In genomic region chr20:63696628-63697356, GRCh38 we compare ENCODE assay signal across 9 cellular contexts. TPM values are rescaled to one million over a fixed set of nuclear protein-coding genes. Genes with fewer than 3 reads are reported as not detected.
DNase-seq lines count a peak whose midpoint lies in the region; ATAC-seq and TF ChIP-seq lines count a peak whose summit lies in the region.
"Had no signal": no experiment of that assay in that cellular context is flagged by ENCODE, and none has a peak within 500 bp of the region (broad histone marks: within the 10 kb centered on the region; RNA-seq: fewer than 3 reads in every experiment).

Gene TNFRSF6B (plus strand): TSS chr20:63696652. CDS start chr20:63696768, 116 bp downstream.

- POLR2A ChIA-PET in BJ (lab: Charles Lee) = no interaction called here

- H3K27ac Mint-ChIP-seq in neural crest cell (ENCODE audit: unreplicated experiment) = no peak within 1 kb of the TSS

- H3K36me3 ChIP-seq in BJ (ENCODE audit: control insufficient read depth, insufficient read depth, low read length) (peaks cover 19% of the 10 kb centered on the region), WERI-Rb-1 (peaks cover 40% of the 10 kb centered on the region)

- peak within 1 kb of the TSS; percentile 31 for H3K4me3 Mint-ChIP-seq in neural crest cell

- H3K27ac ChIP-seq in epithelial cell of prostate (peak within 1 kb of the TSS; percentile 90), WERI-Rb-1 (no peak within 1 kb of the TSS)

- CTCF ChIA-PET in BJ (lab: Yijun Ruan, JAX) = interaction anchor here (1.0 to 1.2 kb wide), 2 partner anchors 14 to 277 kb away, joined by 4 to 5 read pairs; no protein-coding TSS in a partner anchor

- H3K27me3 Mint-ChIP-seq in neural crest cell (ENCODE audit: low read depth) = peaks cover 13% of the 10 kb centered on the region

- H3K4me3 ChIP-seq in BJ (ENCODE audit: low read depth, low read length) = peak within 1 kb of the TSS; percentile 31
- H3K4me3 ChIP-seq in WERI-Rb-1 (ENCODE audit: low read depth, low read length) = no peak within 1 kb of the TSS

- no peaks in the 10 kb centered on the region for H3K4me1 Mint-ChIP-seq in neural crest cell

- H3K27me3 ChIP-seq in BJ (ENCODE audit: control insufficient read depth, insufficient read depth, low read length) (no peaks in the 10 kb centered on the region), WERI-Rb-1 (ENCODE audit: insufficient read depth, low read depth, severe bottlenecking) (no peaks in the 10 kb centered on the region)

- no peak for TF ChIP-seq CTCF in BJ (IDR thresholded peaks at IDR 0.05; ENCODE audit: insufficient read depth, low read depth, low read length)
- no peak for TF ChIP-seq CTCF in neural crest cell (conservative IDR thresholded peaks at IDR 0.05)
- no peak for TF ChIP-seq CTCF in WERI-Rb-1 (IDR thresholded peaks at IDR 0.05; ENCODE audit: low read depth, low read length)

- H3K36me3 Mint-ChIP-seq in neural crest cell (ENCODE audit: low read depth) = peaks cover 5% of the 10 kb centered on the region

- no peak for DNase-seq in BJ (ENCODE audit: low read depth)
- no peak for DNase-seq in epithelial cell of prostate (ENCODE audit: low read depth, low spot score)
- no peak for DNase-seq in neural crest cell (ENCODE audit: low read depth, low spot score)
- DNase-seq in SK-N-DZ (ENCODE audit: low spot score) = no peak
- DNase-seq in WERI-Rb-1 = no peak
- DNase-seq: NCI-H2227 treated with DMSO at 0.1 percent for 48 hours had no signal

- no peaks in the 10 kb centered on the region for H3K9me3 Mint-ChIP-seq in neural crest cell

- H3K9me3 ChIP-seq in WERI-Rb-1 (ENCODE audit: severe bottlenecking) = no peaks in the 10 kb centered on the region

- ATAC-seq in SK-N-SH treated with all-trans-retinoic acid at 6 μM for 48 hours (peak; percentile 2), GM18868 (IDR thresholded peaks at IDR 0.05; ENCODE audit: unreplicated experiment) (no peak), HG03280 (IDR thresholded peaks at IDR 0.05; ENCODE audit: unreplicated experiment) (no peak)

TF ChIP-seq in SK-N-SH treated with all-trans-retinoic acid at 6 μM for 48 hours, 23 proteins besides CTCF, POLR2A, EP300 and RAD21:
- TF ChIP-seq CSDC2 (CRISPR knock-in tag; IDR thresholded peaks at IDR 0.05) = no peak
- TF ChIP-seq ESRRG (CRISPR knock-in tag; IDR thresholded peaks at IDR 0.05) = no peak
- TF ChIP-seq SNAI2 (CRISPR knock-in tag; IDR thresholded peaks at IDR 0.05) = no peak
- TF ChIP-seq POU6F1 (CRISPR knock-in tag; IDR thresholded peaks at IDR 0.05; ENCODE audit: borderline replicate concordance, low read depth) = no peak
- TF ChIP-seq TOX (CRISPR knock-in tag; IDR thresholded peaks at IDR 0.05; ENCODE audit: borderline replicate concordance) = no peak
- TF ChIP-seq ARNTL (CRISPR knock-in tag; IDR thresholded peaks at IDR 0.05; ENCODE audit: borderline replicate concordance, low read depth) = no peak
- TF ChIP-seq ZNF8 (CRISPR knock-in tag; IDR thresholded peaks at IDR 0.05) = no peak
- TF ChIP-seq ZC3H10 (CRISPR knock-in tag; IDR thresholded peaks at IDR 0.05) = no peak
- no peak for TF ChIP-seq BACH2 (CRISPR knock-in tag; IDR thresholded peaks at IDR 0.05; ENCODE audit: borderline replicate concordance)
- no peak for TF ChIP-seq CREB5 (CRISPR knock-in tag; IDR thresholded peaks at IDR 0.05; ENCODE audit: low read depth)
- TF ChIP-seq ZNF565 (CRISPR knock-in tag; conservative IDR thresholded peaks at IDR 0.05; ENCODE audit: low read depth) = no peak
- no peak; the same call in 1 of the 2 replicates for TF ChIP-seq GLIS3 (CRISPR knock-in tag; IDR thresholded peaks at IDR 0.05)
- TF ChIP-seq PATZ1 (CRISPR knock-in tag; IDR thresholded peaks at IDR 0.05; ENCODE audit: borderline replicate concordance) = no peak
- TF ChIP-seq TCF4 (CRISPR knock-in tag; IDR thresholded peaks at IDR 0.05; ENCODE audit: borderline replicate concordance) = no peak
- no peak for TF ChIP-seq ISL1 (CRISPR knock-in tag; IDR thresholded peaks at IDR 0.05)
- TF ChIP-seq ZFP30 (CRISPR knock-in tag; IDR thresholded peaks at IDR 0.05) = no peak
- TF ChIP-seq PPARA (CRISPR knock-in tag; IDR thresholded peaks at IDR 0.05; ENCODE audit: borderline replicate concordance) = no peak
- no peak for TF ChIP-seq CSRNP3 (CRISPR knock-in tag; IDR thresholded peaks at IDR 0.05)

RNA-seq across cellular contexts. Expression of gene TNFRSF6B, which starts in this region (rescaled TPM):
- polyA plus RNA-seq in BJ (2011; rRNA removed) = 2.1 and 3.2 TPM in 2 replicates
- 0.46 TPM in 1 of 2 replicates, not detected in the other for polyA minus RNA-seq in BJ (2011; rRNA and poly(A)+ RNA removed)
- not detected in 2 replicates for total RNA-seq in neural crest cell
- polyA plus RNA-seq in SK-N-DZ (2014; cell fraction: cytosol; rRNA removed) = 0.69 and 1.8 TPM in 2 replicates
- polyA plus RNA-seq in SK-N-DZ (2014; cell fraction: nucleus; rRNA removed) = 2.0 and 15.0 TPM in 2 replicates
